Comparison of ENCODE assay signal across 18 cellular contexts in the genomic region with DNA sequence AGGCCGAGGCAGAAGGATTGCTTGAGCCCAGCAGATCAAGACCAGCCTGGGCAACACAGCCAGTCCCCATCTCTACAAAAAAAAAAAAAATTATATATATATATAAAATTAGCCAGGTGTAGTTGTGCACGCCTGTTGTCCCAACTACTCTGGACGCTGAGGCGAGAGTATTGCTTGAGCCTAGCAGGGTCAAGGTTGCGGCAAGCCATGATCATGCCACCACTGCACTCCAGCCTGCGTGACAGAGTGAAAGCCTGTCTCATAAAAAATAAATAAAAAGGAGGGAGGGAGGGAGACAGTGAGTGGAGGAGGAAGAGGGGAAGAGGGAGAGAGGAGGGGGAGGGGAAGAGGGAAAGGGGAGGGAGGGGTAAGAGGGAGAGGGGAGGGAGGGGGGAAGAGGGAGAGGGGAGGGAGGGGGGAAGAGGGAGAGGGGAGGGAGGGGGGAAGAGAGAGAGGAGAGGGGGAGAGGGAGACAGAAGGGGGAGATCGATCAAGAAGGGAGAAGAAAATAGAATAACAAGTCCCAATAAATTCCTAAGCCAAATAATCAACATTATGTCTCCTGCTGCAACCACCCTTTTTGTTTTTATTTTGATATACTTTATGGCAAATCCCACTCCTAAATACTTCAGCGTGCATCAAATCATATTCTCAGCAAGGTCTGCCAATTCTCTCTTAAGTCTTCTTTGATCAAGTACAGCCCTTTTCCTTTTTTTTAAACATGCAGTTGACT.
A peak's percentile ranks its signal among the peaks of the same experiment; 100 is the strongest.
DNase-seq lines count a peak whose midpoint lies in the region; ATAC-seq and TF ChIP-seq lines count a peak whose summit lies in the region.
"Had no signal": no experiment of that assay in that cellular context is flagged by ENCODE, and none has a peak within 500 bp of the region (broad histone marks: within the 10 kb centered on the region; RNA-seq: fewer than 3 reads in every experiment).

No MANE protein-coding gene starts in this region.

- H3K36me3 Mint-ChIP-seq in stimulated activated naive CD8-positive, alpha-beta T cell treated with anti-CD3 and anti-CD28 coated beads, Interleukin-15, Interleukin-2, amounts not matched to agents 100 ng/mL and 50 ng/mL, for 24 hours (ENCODE audit: low read depth): peaks cover 16% of the 10 kb centered on the region
- peaks cover 8 to 16% of the 10 kb centered on the region in 2 donors for H3K36me3 Mint-ChIP-seq in stimulated activated naive B cell treated with anti-CD40 and anti-IgM and Interleukin-4, amounts not matched to agents 10 μg/mL and 1 μg/mL and 100 μg/mL, for 72 hours

- intact Hi-C loops in prostate gland (cut with DNase I): no loop called here

- H3K27ac ChIP-seq in prostate gland: no peak overlapping the region

- H3K9me3 Mint-ChIP-seq in stimulated activated naive CD8-positive, alpha-beta T cell treated with anti-CD3 and anti-CD28 coated beads, Interleukin-15, Interleukin-2, amounts not matched to agents 100 ng/mL and 50 ng/mL, for 24 hours: no peaks in the 10 kb centered on the region
- no peaks in the 10 kb centered on the region for H3K9me3 Mint-ChIP-seq in stimulated activated naive B cell treated with anti-CD40 and anti-IgM and Interleukin-4, amounts not matched to agents 10 μg/mL and 1 μg/mL and 100 μg/mL, for 72 hours
- H3K9me3 Mint-ChIP-seq: CD4-positive, alpha-beta memory T cell had no signal

- TF ChIP-seq CTCF in prostate gland (IDR thresholded peaks at IDR 0.05): no peak

- WGBS in prostate gland: 80% methylated on average over 8 of the region's 8 CpGs

- H3K27me3 Mint-ChIP-seq in stimulated activated naive CD8-positive, alpha-beta T cell treated with anti-CD3 and anti-CD28 coated beads, Interleukin-15, Interleukin-2, amounts not matched to agents 100 ng/mL and 50 ng/mL, for 24 hours: no peaks in the 10 kb centered on the region
- H3K27me3 Mint-ChIP-seq in stimulated activated naive B cell treated with anti-CD40 and anti-IgM and Interleukin-4, amounts not matched to agents 10 μg/mL and 1 μg/mL and 100 μg/mL, for 72 hours: no peaks in the 10 kb centered on the region
- H3K27me3 Mint-ChIP-seq: CD4-positive, alpha-beta memory T cell had no signal

- no peaks in the 10 kb centered on the region for H3K27me3 ChIP-seq in prostate gland (replicated peaks; ENCODE audit: insufficient read depth)

- H3K4me3 ChIP-seq in prostate gland: no peak overlapping the region

- H3K27ac Mint-ChIP-seq in stimulated activated naive CD8-positive, alpha-beta T cell treated with anti-CD3 and anti-CD28 coated beads, Interleukin-15, Interleukin-2, amounts not matched to agents 100 ng/mL and 50 ng/mL, for 24 hours: peak overlapping the region; percentile 10
- H3K27ac Mint-ChIP-seq in stimulated activated naive B cell treated with anti-CD40 and anti-IgM and Interleukin-4, amounts not matched to agents 10 μg/mL and 1 μg/mL and 100 μg/mL, for 72 hours: peak overlapping the region; percentile 76

- no peak for ATAC-seq in stimulated activated naive CD8-positive, alpha-beta T cell treated with anti-CD3 and anti-CD28 coated beads, Interleukin-15, Interleukin-2, amounts not matched to agents 100 U/mL and 50 U/mL, for 24 hours
- no peak for ATAC-seq in stimulated activated naive B cell treated with anti-CD40 and anti-IgM and Interleukin-4, amounts not matched to agents 10 μg/mL and 1 μg/mL and 100 μg/mL, for 72 hours (replicated peaks)
- ATAC-seq in GM18502 (IDR thresholded peaks at IDR 0.05; ENCODE audit: poor library complexity, unreplicated experiment) (no peak), HG03439 (IDR thresholded peaks at IDR 0.05; ENCODE audit: unreplicated experiment) (no peak)
- ATAC-seq: Right ventricle myocardium inferior had no signal

- DNase-seq in stimulated activated naive CD8-positive, alpha-beta T cell treated with anti-CD3 and anti-CD28 coated beads, Interleukin-15, Interleukin-2, amounts not matched to agents 100 U/mL and 50 U/mL, for 24 hours: no peak
- DNase-seq in NCI-H69 (lab: John Stamatoyannopoulos, UW) (peak; percentile 81), left kidney (ENCODE audit: low read depth, low spot score) (peak; percentile 24), prostate gland (ENCODE audit: low spot score) (no peak)
- DNase-seq in stimulated activated naive B cell treated with anti-CD40 and anti-IgM and Interleukin-4, amounts not matched to agents 10 μg/mL and 1 μg/mL and 100 μg/mL, for 72 hours: no peak
- DNase-seq: CD4-positive, alpha-beta memory T cell; GOT3; KG1; NCI-H1092; NCI-H1436; NCI-H187 treated with DMSO at 0.1 percent for 48 hours; NCI-H2107; NCI-H446 treated with DMSO at 0.1 percent for 48 hours; NCI-H748 treated with DMSO at 0.1 percent for 48 hours had no signal

- no peaks in the 10 kb centered on the region for H3K4me1 ChIP-seq in prostate gland (replicated peaks)

- no peak for TF ChIP-seq POLR2A in prostate gland (IDR thresholded peaks at IDR 0.05)

- no peak overlapping the region for H3K4me3 Mint-ChIP-seq in stimulated activated naive CD8-positive, alpha-beta T cell treated with anti-CD3 and anti-CD28 coated beads, Interleukin-15, Interleukin-2, amounts not matched to agents 100 ng/mL and 50 ng/mL, for 24 hours
- H3K4me3 Mint-ChIP-seq in stimulated activated naive B cell treated with anti-CD40 and anti-IgM and Interleukin-4, amounts not matched to agents 10 μg/mL and 1 μg/mL and 100 μg/mL, for 72 hours: no peak overlapping the region

- no peaks in the 10 kb centered on the region for H3K36me3 ChIP-seq in prostate gland

- H3K4me1 Mint-ChIP-seq in stimulated activated naive CD8-positive, alpha-beta T cell treated with anti-CD3 and anti-CD28 coated beads, Interleukin-15, Interleukin-2, amounts not matched to agents 100 ng/mL and 50 ng/mL, for 24 hours (ENCODE audit: low read depth): peaks cover 37% of the 10 kb centered on the region
- peaks cover 16 to 45% of the 10 kb centered on the region in 2 donors for H3K4me1 Mint-ChIP-seq in stimulated activated naive B cell treated with anti-CD40 and anti-IgM and Interleukin-4, amounts not matched to agents 10 μg/mL and 1 μg/mL and 100 μg/mL, for 72 hours

- H3K9me3 ChIP-seq in prostate gland: no peaks in the 10 kb centered on the region

Comparison
In these comparisons a context has a peak if more than half of its experiments do, and no peak if none do; other contexts are left out.
1. DNase-seq: peak in NCI-H69 (single experiment) and left kidney (single experiment); none in stimulated activated naive CD8-positive, alpha-beta T cell treated with anti-CD3 and anti-CD28 coated beads, Interleukin-15, Interleukin-2, amounts not matched to agents 100 U/mL and 50 U/mL, for 24 hours (single experiment), stimulated activated naive B cell treated with anti-CD40 and anti-IgM and Interleukin-4, amounts not matched to agents 10 μg/mL and 1 μg/mL and 100 μg/mL, for 72 hours (single experiment) and prostate gland (single experiment).